Comparison of ENCODE assay signal across 16 cellular contexts in the genomic region with DNA sequence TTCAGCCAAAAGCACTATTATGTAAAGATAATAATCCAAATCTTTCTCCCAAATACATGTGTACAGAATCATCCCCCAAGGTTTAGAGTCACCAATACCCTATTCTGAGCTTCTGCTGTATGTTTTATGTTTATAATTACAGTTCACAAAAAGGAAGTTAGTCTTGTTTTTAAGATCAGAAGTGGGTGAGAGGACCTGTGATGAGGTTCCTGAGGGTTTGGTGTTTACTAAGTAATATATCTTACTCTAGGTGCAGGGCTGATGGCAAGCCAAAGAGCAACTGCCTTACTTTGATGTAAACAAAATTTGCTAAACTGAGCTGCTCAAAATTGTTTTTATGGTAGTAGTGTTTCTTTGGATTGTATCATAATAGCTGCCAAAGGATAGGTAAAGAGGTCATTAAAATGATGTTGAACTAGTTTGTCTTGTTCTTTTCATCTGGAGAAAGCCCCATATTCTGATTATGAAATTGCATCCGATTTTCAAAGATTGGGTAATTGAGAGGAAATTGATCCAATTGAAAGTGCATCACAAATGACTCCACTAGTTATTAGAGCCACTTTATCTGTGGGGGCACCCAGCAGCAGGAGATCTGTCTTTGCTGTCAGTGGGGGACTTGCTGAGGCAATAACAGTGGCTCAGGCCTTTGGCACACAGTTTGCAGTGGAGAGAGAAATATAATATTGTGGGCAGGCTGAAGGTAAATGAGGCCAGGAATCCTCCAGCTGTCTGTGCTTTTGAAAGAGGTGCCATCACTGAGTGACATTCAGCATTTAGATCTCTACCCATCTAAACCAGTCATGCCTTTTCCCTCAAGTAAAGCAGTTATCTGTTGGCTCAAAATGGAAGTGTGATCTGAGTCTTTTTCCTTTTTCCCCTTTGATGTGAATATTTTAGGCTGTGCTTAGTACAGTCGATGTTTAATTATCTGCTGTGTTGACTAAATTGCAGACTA. TPM values are rescaled to one million over a fixed set of nuclear protein-coding genes. Genes with fewer than 3 reads are reported as not detected.
DNase-seq lines count a peak whose midpoint lies in the region; ATAC-seq and TF ChIP-seq lines count a peak whose summit lies in the region.
"Had no signal": no experiment of that assay in that cellular context is flagged by ENCODE, and none has a peak within 500 bp of the region (broad histone marks: within the 10 kb centered on the region; RNA-seq: fewer than 3 reads in every experiment).

No MANE protein-coding gene starts in this region.

- WGBS in mesenchymal stem cell = 100% methylated on average over 1 of the region's 2 CpGs

- H3K79me1 ChIP-seq in mesenchymal stem cell (replicated peaks; ENCODE audit: low read length, poor library complexity, severe bottlenecking) = peaks cover 28% of the 10 kb centered on the region

- no peak overlapping the region for H3K4me2 ChIP-seq in OCI-LY7 (ENCODE audit: low read length)
- H3K4me2 ChIP-seq in mesenchymal stem cell (ENCODE audit: low read length, poor library complexity, severe bottlenecking) = no peak overlapping the region

- no peak overlapping the region for H2BK12ac ChIP-seq in mesenchymal stem cell (ENCODE audit: low read length in 2 of 2)

- H2AFZ ChIP-seq in OCI-LY7 (ENCODE audit: low read length) (no peak overlapping the region), mesenchymal stem cell (ENCODE audit: low read depth, low read length) (no peak overlapping the region)

- TF ChIP-seq CTCF in OCI-LY7 (conservative IDR thresholded peaks at IDR 0.05; ENCODE audit: low read length) = no peak
- TF ChIP-seq CTCF in foreskin keratinocyte (conservative IDR thresholded peaks at IDR 0.05) = no peak

- no peak overlapping the region for H2BK5ac ChIP-seq in mesenchymal stem cell (ENCODE audit: low read depth, low read length, poor library complexity, severe bottlenecking)

- CTCF ChIA-PET in OCI-LY7 (lab: Charles Lee; ENCODE audit: unreplicated experiment) = no interaction called here

- H3K79me2 ChIP-seq in OCI-LY7 (ENCODE audit: insufficient read depth, low read depth, low read length) = no peaks in the 10 kb centered on the region

- no peaks in the 10 kb centered on the region for H3K9me2 ChIP-seq in OCI-LY7 (ENCODE audit: insufficient read depth, low read length)

- H2BK15ac ChIP-seq in mesenchymal stem cell (ENCODE audit: low read depth, poor library complexity, severe bottlenecking) = no peak overlapping the region

- TSS peak; percentile 21 for BruUV-seq in OCI-LY7 (replicated peaks; lab: Mats Ljungman, UMichigan)

- no peak overlapping the region for H2AK5ac ChIP-seq in mesenchymal stem cell (ENCODE audit: low read length, severe bottlenecking)

- no peak overlapping the region for H4K91ac ChIP-seq in mesenchymal stem cell (ENCODE audit: low read length)

- H4K20me1 ChIP-seq in OCI-LY7 (ENCODE audit: insufficient read depth, low read length) = no peaks in the 10 kb centered on the region; the same call in 1 of the 2 replicates

- H3K4me3 ChIP-seq in OCI-LY7 (ENCODE audit: low read depth, low read length, poor library complexity, severe bottlenecking) = no peak overlapping the region
- H3K4me3 ChIP-seq in mesenchymal stem cell (ENCODE audit: insufficient read depth in 1 of 2, low read depth in 1 of 2, low read length in 2 of 2) = no peak overlapping the region
- H3K4me3 ChIP-seq: esophagus squamous epithelium, lower lobe of right lung, SJSA1, upper lobe of right lung had no signal

- DNase-seq in activated CD4-positive, CD25-positive, alpha-beta regulatory T cell (lab: John Stamatoyannopoulos, UW) = no peak
- DNase-seq in OCI-LY7 (ENCODE audit: low spot score) (no peak), foreskin keratinocyte (no peak), mesenchymal stem cell (no peak), dedifferentiated amniotic fluid mesenchymal stem cell (ENCODE audit: extremely low spot score) (no peak)
- no peak for DNase-seq in stimulated activated CD8-positive, alpha-beta memory T cell treated with anti-CD3 and anti-CD28 coated beads, Interleukin-4, amount 100 ng/mL, for 48 hours
- DNase-seq: activated gamma-delta T cell treated with Interleukin-2 at 50 U/mL for 16 hours, cerebellar nuclear complex, esophagus squamous epithelium, lower lobe of right lung, upper lobe of right lung, WERI-Rb-1 had no signal

- POLR2A ChIA-PET in OCI-LY7 (lab: Charles Lee) = interaction anchor here (0.7 to 1.0 kb wide), 3 partner anchors 16 to 938 kb away, joined by 3 to 4 read pairs (median 3); no protein-coding TSS in a partner anchor

- no peak overlapping the region for H3K14ac ChIP-seq in mesenchymal stem cell (ENCODE audit: low read length in 2 of 2)

- H3K18ac ChIP-seq in mesenchymal stem cell (ENCODE audit: low read depth in 1 of 2, low read length in 2 of 2) = no peak overlapping the region

- H3K27me3 ChIP-seq in foreskin keratinocyte (no peaks in the 10 kb centered on the region), mesenchymal stem cell (ENCODE audit: control insufficient read depth in 1 of 2, insufficient read depth in 1 of 2, low read length in 2 of 2) (no peaks in the 10 kb centered on the region)
- H3K27me3 ChIP-seq: esophagus squamous epithelium, neutrophil, SJSA1, upper lobe of right lung had no signal

- H2BK120ac ChIP-seq in mesenchymal stem cell (ENCODE audit: low read depth, low read length) = no peak overlapping the region

- H4K8ac ChIP-seq in mesenchymal stem cell (ENCODE audit: low read length) = no peak overlapping the region

- H3K23ac ChIP-seq in mesenchymal stem cell (ENCODE audit: low read length in 2 of 2) = no peak overlapping the region

- intact Hi-C loops in OCI-LY7 (cut with micrococcal nuclease; ENCODE audit: unreplicated experiment) = no loop called here

- H3K36me3 ChIP-seq in OCI-LY7 (ENCODE audit: insufficient read depth, low read length) (peaks cover 39% of the 10 kb centered on the region), mesenchymal stem cell (ENCODE audit: control insufficient read depth in 1 of 2, insufficient read depth in 2 of 2, low read depth in 1 of 2, low read length in 2 of 2) (peaks cover 21 to 67% of the 10 kb centered on the region in 2 experiments)
- H3K36me3 ChIP-seq: neutrophil had no signal

- H3K27ac ChIP-seq in OCI-LY7 (ENCODE audit: low read depth, low read length, poor library complexity, severe bottlenecking) (no peak overlapping the region), foreskin keratinocyte (peak overlapping the region; percentile 8), mesenchymal stem cell (ENCODE audit: low read length, poor library complexity, severe bottlenecking) (no peak overlapping the region)
- H3K27ac ChIP-seq: esophagus squamous epithelium, lower lobe of right lung, neutrophil, SJSA1, upper lobe of right lung, WERI-Rb-1 had no signal

- no peak overlapping the region for H3K9ac ChIP-seq in mesenchymal stem cell (ENCODE audit: low read length)

- ATAC-seq in activated CD4-positive, CD25-positive, alpha-beta regulatory T cell treated with anti-CD3 and anti-CD28 coated beads, Interleukin-2, amount 50 U/mL, for 24 hours = peak; percentile 40 to 55
- ATAC-seq in HG02884 (IDR thresholded peaks at IDR 0.05; ENCODE audit: unreplicated experiment) (peak; percentile 47), foreskin keratinocyte (no peak)
- ATAC-seq: lower lobe of right lung, upper lobe of right lung had no signal

- H3K4ac ChIP-seq in mesenchymal stem cell (ENCODE audit: low read depth in 1 of 2, low read length in 2 of 2) = no peak overlapping the region

- H3K9me3 ChIP-seq in OCI-LY7 (ENCODE audit: low read length) (no peaks in the 10 kb centered on the region), mesenchymal stem cell (ENCODE audit: control insufficient read depth, low read length) (no peaks in the 10 kb centered on the region)
- H3K9me3 ChIP-seq: esophagus squamous epithelium, lower lobe of right lung, neutrophil, SJSA1, upper lobe of right lung had no signal

- H3K4me1 ChIP-seq in OCI-LY7 (ENCODE audit: insufficient read depth, low read length, poor library complexity, severe bottlenecking) = no peaks in the 10 kb centered on the region
- H3K4me1 ChIP-seq in foreskin keratinocyte = peaks cover 34% of the 10 kb centered on the region
- H3K4me1 ChIP-seq in mesenchymal stem cell (ENCODE audit: control insufficient read depth, insufficient read depth, low read depth, low read length) = peaks cover 7% of the 10 kb centered on the region
- H3K4me1 ChIP-seq: lower lobe of right lung, upper lobe of right lung had no signal

RNA-seq across cellular contexts. Expression of gene TRIM32, which starts 14.1 kb away (rescaled TPM):
- total RNA-seq in OCI-LY7 (2014; rRNA removed; shearing (Covaris generic)) = 10.6 and 11.4 TPM in 2 replicates
- 13.9 and 14.3 TPM in 2 replicates for total RNA-seq in OCI-LY7 (2022)
- 21.3 and 24.6 TPM in 2 replicates for total RNA-seq in foreskin keratinocyte
- 9.0 and 10.0 TPM in 2 replicates for polyA plus RNA-seq in foreskin keratinocyte
- polyA plus RNA-seq in mesenchymal stem cell (2013, experiment 1 of 2) = 12.1 TPM
- 11.4 TPM for polyA plus RNA-seq in mesenchymal stem cell (2013, experiment 2 of 2)
